In genomic region chr18:8826971-8827370, GRCh38 we compare ENCODE assay signal across 23 cellular contexts.
A peak's percentile ranks its signal among the peaks of the same experiment; 100 is the strongest.
DNase-seq lines count a peak whose midpoint lies in the region; ATAC-seq and TF ChIP-seq lines count a peak whose summit lies in the region.
"Had no signal": no experiment of that assay in that cellular context is flagged by ENCODE, and none has a peak within 500 bp of the region (broad histone marks: within the 10 kb centered on the region; RNA-seq: fewer than 3 reads in every experiment).

No MANE protein-coding gene starts in this region.

- H3K9me3 ChIP-seq in stomach: no peaks in the 10 kb centered on the region
- no peaks in the 10 kb centered on the region for H3K9me3 ChIP-seq in breast epithelium
- H3K9me3 ChIP-seq: Peyer's patch had no signal

- H3K36me3 Mint-ChIP-seq in WTC11: peaks cover 26% of the 10 kb centered on the region
- H3K36me3 Mint-ChIP-seq: CD4-positive, alpha-beta memory T cell had no signal

- H3K4me1 Mint-ChIP-seq in WTC11: peaks cover 19% of the 10 kb centered on the region
- H3K4me1 Mint-ChIP-seq: CD4-positive, alpha-beta memory T cell had no signal

- peaks cover 12 to 28% (median 26%) of the 10 kb centered on the region in 4 donors for H3K4me1 ChIP-seq in stomach
- H3K4me1 ChIP-seq in breast epithelium: no peaks in the 10 kb centered on the region
- H3K4me1 ChIP-seq: Peyer's patch had no signal

- intact Hi-C loops in stomach (cut with DNase I; ENCODE audit: low total_unique reads): no loop called here
- intact Hi-C loops in breast epithelium (cut with DNase I; ENCODE audit: low total_unique reads): loop anchor here (10.0 kb wide), 1 partner anchor 138 kb away; no protein-coding TSS in a partner anchor

- TF ChIP-seq CTCF in WTC11 (IDR thresholded peaks at IDR 0.05) (no peak), stomach (IDR thresholded peaks at IDR 0.05) (no peak), breast epithelium (IDR thresholded peaks at IDR 0.05) (no peak)

- no peak overlapping the region for H3K4me3 Mint-ChIP-seq in WTC11
- H3K4me3 Mint-ChIP-seq: CD4-positive, alpha-beta memory T cell had no signal

- peaks cover 4% of the 10 kb centered on the region; the same call in 1 of the 2 replicates for H3K9me3 Mint-ChIP-seq in WTC11
- H3K9me3 Mint-ChIP-seq: CD4-positive, alpha-beta memory T cell had no signal

- H3K4me3 ChIP-seq in stomach: no peak overlapping the region
- no peak overlapping the region for H3K4me3 ChIP-seq in breast epithelium
- H3K4me3 ChIP-seq: Peyer's patch, SK-N-MC had no signal

- CTCF ChIA-PET in WTC11 (lab: Charles Lee): no interaction called here

- H3K27me3 Mint-ChIP-seq in WTC11 (ENCODE audit: low read depth): no peaks in the 10 kb centered on the region

- H3K27ac ChIP-seq in stomach (peak overlapping the region in 4 of 5 donors; percentile 12 to 52 (median 18)), breast epithelium (no peak overlapping the region)
- H3K27ac ChIP-seq: HL-60, Peyer's patch, SK-N-MC had no signal

- no peak for TF ChIP-seq EP300 in stomach (IDR thresholded peaks at IDR 0.05)

- peaks cover 7 to 42% (median 20%) of the 10 kb centered on the region in 4 donors for H3K36me3 ChIP-seq in stomach
- no peaks in the 10 kb centered on the region for H3K36me3 ChIP-seq in breast epithelium

- DNase-seq in NCI-H2107 treated with DMSO at 0.1 percent for 48 hours (lab: John Stamatoyannopoulos, UW; ENCODE audit: unreplicated experiment) (peak; percentile 7), NCI-H2107 (lab: John Stamatoyannopoulos, UW) (no peak), NCI-H510A (lab: John Stamatoyannopoulos, UW) (peak; percentile 51), WTC11 (ENCODE audit: low spot score) (no peak), stomach (peak; percentile 61), epidermal melanocyte (ENCODE audit: insufficient read length, low spot score) (no peak), amygdala (lab: John Stamatoyannopoulos, UW) (no peak), breast epithelium (ENCODE audit: low spot score in 2 of 2) (no peak)
- DNase-seq: CD4-positive, alpha-beta memory T cell; COR-L47; DMS153; DND-41; NCI-H1048; NCI-H1417 treated with DMSO at 0.1 percent for 48 hours; NCI-H1930; NCI-H226; NCI-H526; OCI-M1; Peyer's patch; SHP77 treated with DMSO at 0.1 percent for 48 hours had no signal

- TF ChIP-seq POLR2A in stomach (IDR thresholded peaks at IDR 0.05) (no peak), breast epithelium (IDR thresholded peaks at IDR 0.05) (no peak)

- no peak for ATAC-seq in WTC11
- ATAC-seq: HCT116 had no signal

- POLR2A ChIA-PET in WTC11 (lab: Charles Lee): no interaction called here

- H3K27me3 ChIP-seq in stomach (no peaks in the 10 kb centered on the region), breast epithelium (no peaks in the 10 kb centered on the region)
- H3K27me3 ChIP-seq: Peyer's patch had no signal

- WGBS in stomach, 5 donors: 37 to 69% (median 54%) methylated on average over 9 to 12 of the region's 12 CpGs

- 0 out of 2 replicates have a peak overlapping the region, but pooled peaks have one; percentile 19 for H3K27ac Mint-ChIP-seq in WTC11
- H3K27ac Mint-ChIP-seq: CD4-positive, alpha-beta memory T cell had no signal

TF ChIP-seq in WTC11, 78 proteins besides CTCF, POLR2A, EP300 and RAD21:
- TF ChIP-seq ZNF396 (CRISPR knock-in tag; IDR thresholded peaks at IDR 0.05; ENCODE audit: borderline replicate concordance) (no peak), PRRX2 (CRISPR knock-in tag; IDR thresholded peaks at IDR 0.05) (no peak), IRF2 (CRISPR knock-in tag; IDR thresholded peaks at IDR 0.05; ENCODE audit: borderline replicate concordance, low read depth) (no peak), ATF2 (CRISPR knock-in tag; IDR thresholded peaks at IDR 0.05; ENCODE audit: borderline replicate concordance, low read depth) (no peak), ESRRA (CRISPR knock-in tag; IDR thresholded peaks at IDR 0.05; ENCODE audit: borderline replicate concordance) (no peak), TP53 (CRISPR knock-in tag; IDR thresholded peaks at IDR 0.05) (no peak), ZNF263 (CRISPR knock-in tag; IDR thresholded peaks at IDR 0.05; ENCODE audit: low read depth) (no peak), GTF2I (CRISPR knock-in tag; conservative IDR thresholded peaks at IDR 0.05) (no peak), MLX (CRISPR knock-in tag; IDR thresholded peaks at IDR 0.05) (no peak)

Comparison
In these comparisons a context has a peak if more than half of its experiments do, and no peak if none do; other contexts are left out.
1. DNase-seq: peak in NCI-H2107 treated with DMSO at 0.1 percent for 48 hours (single experiment), NCI-H510A (single experiment) and stomach (single experiment); none in NCI-H2107 (single experiment), WTC11 (single experiment), epidermal melanocyte (single experiment), amygdala (0 of 56) and breast epithelium (0 of 2).
2. H3K27ac ChIP-seq: peak in stomach (4 of 5); none in breast epithelium (0 of 2).